ENCODE assay signal across 9 cellular contexts in the genomic region with DNA sequence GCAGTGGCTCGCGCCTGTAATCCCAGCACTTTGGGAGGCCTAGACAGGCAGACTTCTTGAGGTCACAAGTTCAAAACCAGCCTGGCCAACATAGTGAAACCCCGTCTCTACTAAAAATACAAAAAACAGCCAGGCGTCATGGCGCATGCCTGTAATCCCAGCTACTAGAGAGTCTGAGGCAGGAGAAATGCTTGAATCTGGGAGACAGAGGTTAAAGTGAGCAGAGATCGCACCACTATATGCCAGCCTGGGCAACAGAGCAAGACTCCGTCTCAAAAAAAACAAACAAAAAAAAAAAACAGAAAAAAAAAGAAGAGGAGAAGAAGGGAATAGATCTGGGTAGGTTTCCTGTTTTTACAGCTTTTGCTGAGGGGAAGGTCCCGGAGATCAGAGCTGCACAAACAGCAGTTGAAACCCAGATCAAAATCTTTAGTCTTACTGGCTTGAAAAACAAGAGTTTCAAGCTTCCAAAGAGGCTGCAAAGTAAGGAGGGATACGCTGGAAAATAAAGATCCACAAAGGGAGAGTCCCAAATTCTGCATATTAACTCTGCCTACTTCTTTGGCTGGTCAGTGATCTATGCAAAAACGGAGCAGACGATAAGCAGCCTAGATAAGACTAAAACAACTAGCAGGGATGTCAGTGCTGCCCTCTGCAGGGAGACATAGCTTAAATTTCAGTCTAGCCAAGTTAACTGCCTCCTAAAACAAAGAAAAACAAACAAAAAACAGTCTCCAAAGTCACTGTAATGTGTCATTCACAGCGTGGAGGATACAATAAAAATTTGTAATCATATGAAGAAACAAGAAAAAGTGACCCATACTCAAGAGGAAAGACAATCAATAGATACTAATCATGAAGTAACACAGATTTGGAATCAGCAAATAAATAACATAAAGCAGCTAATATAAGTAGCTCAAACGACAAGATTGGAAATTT.
DNase-seq lines count a peak whose midpoint lies in the region; ATAC-seq and TF ChIP-seq lines count a peak whose summit lies in the region.
"Had no signal": no experiment of that assay in that cellular context is flagged by ENCODE, and none has a peak within 500 bp of the region (broad histone marks: within the 10 kb centered on the region; RNA-seq: fewer than 3 reads in every experiment).

No MANE protein-coding gene starts in this region.

- peaks cover 0 to 26% (median 12%) of the 10 kb centered on the region in 9 donors for H3K4me1 ChIP-seq in heart right ventricle
- H3K4me1 ChIP-seq in gastroesophageal sphincter = peaks cover 0 to 49% (median 0%) of the 10 kb centered on the region in 3 donors
- peaks cover 13% of the 10 kb centered on the region for H3K4me1 ChIP-seq in suprapubic skin

- H3K36me3 ChIP-seq in heart right ventricle (peaks cover 0 to 9% (median 0%) of the 10 kb centered on the region in 9 donors), gastroesophageal sphincter (no peaks in the 10 kb centered on the region), suprapubic skin (no peaks in the 10 kb centered on the region)

- DNase-seq in AG04449 (ENCODE audit: low read depth, low spot score) = no peak
- peak; percentile 76 for DNase-seq in OCI-M1 (lab: John Stamatoyannopoulos, UW)
- DNase-seq in activated naive CD4-positive, alpha-beta T cell treated with anti-CD3 and anti-CD28 coated beads for 36 hours = peak; percentile 80
- DNase-seq in heart right ventricle = peak in 1 of 2 donors; percentile 21
- DNase-seq in sciatic nerve (ENCODE audit: low spot score) = no peak
- no peak for DNase-seq in suprapubic skin (ENCODE audit: low spot score in 2 of 2)

- H3K36me3 Mint-ChIP-seq in activated naive CD4-positive, alpha-beta T cell treated with anti-CD3 and anti-CD28 coated beads for 36 hours (ENCODE audit: low read depth) = peaks cover 2% of the 10 kb centered on the region

- peaks cover 65% of the 10 kb centered on the region for H3K4me1 Mint-ChIP-seq in activated naive CD4-positive, alpha-beta T cell treated with anti-CD3 and anti-CD28 coated beads for 36 hours (ENCODE audit: low read depth)

- TF ChIP-seq EP300 in gastroesophageal sphincter (IDR thresholded peaks at IDR 0.05) = no peak
- no peak for TF ChIP-seq EP300 in suprapubic skin (IDR thresholded peaks at IDR 0.05)

- H3K27ac ChIP-seq in heart right ventricle (no peak overlapping the region), gastroesophageal sphincter (no peak overlapping the region), suprapubic skin (no peak overlapping the region)
- H3K27ac ChIP-seq: skin epidermis had no signal

- TF ChIP-seq CTCF in AG04449 (IDR thresholded peaks at IDR 0.05; ENCODE audit: insufficient read depth, low read length, missing control alignments) = peak; percentile 65
- TF ChIP-seq CTCF in heart right ventricle (IDR thresholded peaks at IDR 0.05) = peak; percentile 7 to 73 (median 54)
- peak in 2 of 4 experiments; percentile 11 to 46 for TF ChIP-seq CTCF in gastroesophageal sphincter (IDR thresholded peaks at IDR 0.05)
- peak in 1 of 2 donors; percentile 18 for TF ChIP-seq CTCF in suprapubic skin (IDR thresholded peaks at IDR 0.05)

- WGBS in heart right ventricle, 2 donors = 57 to 68% methylated on average over 13 of the region's 13 CpGs
- WGBS in gastroesophageal sphincter (ENCODE audit: low coverage in 1 of 2), 2 donors = 56 to 57% methylated on average over 8 to 13 of the region's 13 CpGs
- WGBS in suprapubic skin = 56% methylated on average over 13 of the region's 13 CpGs

- peak overlapping the region; percentile 77 for H3K4me3 Mint-ChIP-seq in activated naive CD4-positive, alpha-beta T cell treated with anti-CD3 and anti-CD28 coated beads for 36 hours

- H3K9me3 Mint-ChIP-seq in activated naive CD4-positive, alpha-beta T cell treated with anti-CD3 and anti-CD28 coated beads for 36 hours = no peaks in the 10 kb centered on the region

- H3K27me3 ChIP-seq in heart right ventricle (no peaks in the 10 kb centered on the region), gastroesophageal sphincter (no peaks in the 10 kb centered on the region), suprapubic skin (no peaks in the 10 kb centered on the region)

- no peaks in the 10 kb centered on the region for H3K9me3 ChIP-seq in heart right ventricle
- H3K9me3 ChIP-seq in gastroesophageal sphincter = no peaks in the 10 kb centered on the region
- H3K9me3 ChIP-seq in suprapubic skin = no peaks in the 10 kb centered on the region

- H3K4me3 ChIP-seq in AG04449 (ENCODE audit: low read depth, low read length) (no peak overlapping the region), heart right ventricle (peak overlapping the region in 2 of 10 donors; percentile 6 to 17), gastroesophageal sphincter (no peak overlapping the region), suprapubic skin (no peak overlapping the region)
- H3K4me3 ChIP-seq: skin epidermis had no signal

- H3K27ac Mint-ChIP-seq in activated naive CD4-positive, alpha-beta T cell treated with anti-CD3 and anti-CD28 coated beads for 36 hours = peak overlapping the region; percentile 74

- H3K27me3 Mint-ChIP-seq in activated naive CD4-positive, alpha-beta T cell treated with anti-CD3 and anti-CD28 coated beads for 36 hours (ENCODE audit: low read depth) = no peaks in the 10 kb centered on the region

- TF ChIP-seq POLR2A in gastroesophageal sphincter (IDR thresholded peaks at IDR 0.05) = no peak
- TF ChIP-seq POLR2A in suprapubic skin (IDR thresholded peaks at IDR 0.05) = no peak

- ATAC-seq in GM18867 (IDR thresholded peaks at IDR 0.05; ENCODE audit: unreplicated experiment) = peak; percentile 48
- peak in 5 of 8 donors; percentile 44 to 75 (median 58) for ATAC-seq in heart right ventricle
- peak; percentile 83 for ATAC-seq in sciatic nerve
- no peak for ATAC-seq in gastroesophageal sphincter

- CTCF ChIA-PET in AG04449 (lab: Yijun Ruan, JAX) = interaction anchor here (0.6 to 4.0 kb wide), 33 partner anchors 8 to 349 kb away, joined by 3 to 43 read pairs (median 4); no protein-coding TSS in a partner anchor
- CTCF ChIA-PET in activated naive CD4-positive, alpha-beta T cell treated with anti-CD3 and anti-CD28 coated beads for 36 hours (lab: Charles Lee) = interaction anchor here (0.6 to 3.0 kb wide), 40 partner anchors 9 to 603 kb away, joined by 3 to 21 read pairs (median 4); a partner anchor contains a TSS

- intact Hi-C loops in activated naive CD4-positive, alpha-beta T cell treated with anti-CD3 and anti-CD28 coated beads for 36 hours (cut with micrococcal nuclease) = loop anchor here (1.0 to 10.0 kb wide), 7 partner anchors 73 to 722 kb away; a partner anchor contains a TSS
- intact Hi-C loops in heart right ventricle (cut with DNase I) = loop anchor here in 2 of 10 donors (5.0 to 10.0 kb wide), 2 partner anchors 68 to 114 kb away; no protein-coding TSS in a partner anchor
- intact Hi-C loops in sciatic nerve (cut with DNase I) = no loop called here

- POLR2A ChIA-PET in AG04449 (lab: Yijun Ruan, JAX) = interaction anchor here (0.6 to 0.7 kb wide), 2 partner anchors 106 to 339 kb away, joined by 3 to 4 read pairs; no protein-coding TSS in a partner anchor

Comparison
In these comparisons a context has a peak if more than half of its experiments do, and no peak if none do; other contexts are left out.
1. DNase-seq: peak in OCI-M1 (single experiment) and activated naive CD4-positive, alpha-beta T cell treated with anti-CD3 and anti-CD28 coated beads for 36 hours (single experiment); none in AG04449 (single experiment), sciatic nerve (single experiment) and suprapubic skin (0 of 2).